In the genomic region with DNA sequence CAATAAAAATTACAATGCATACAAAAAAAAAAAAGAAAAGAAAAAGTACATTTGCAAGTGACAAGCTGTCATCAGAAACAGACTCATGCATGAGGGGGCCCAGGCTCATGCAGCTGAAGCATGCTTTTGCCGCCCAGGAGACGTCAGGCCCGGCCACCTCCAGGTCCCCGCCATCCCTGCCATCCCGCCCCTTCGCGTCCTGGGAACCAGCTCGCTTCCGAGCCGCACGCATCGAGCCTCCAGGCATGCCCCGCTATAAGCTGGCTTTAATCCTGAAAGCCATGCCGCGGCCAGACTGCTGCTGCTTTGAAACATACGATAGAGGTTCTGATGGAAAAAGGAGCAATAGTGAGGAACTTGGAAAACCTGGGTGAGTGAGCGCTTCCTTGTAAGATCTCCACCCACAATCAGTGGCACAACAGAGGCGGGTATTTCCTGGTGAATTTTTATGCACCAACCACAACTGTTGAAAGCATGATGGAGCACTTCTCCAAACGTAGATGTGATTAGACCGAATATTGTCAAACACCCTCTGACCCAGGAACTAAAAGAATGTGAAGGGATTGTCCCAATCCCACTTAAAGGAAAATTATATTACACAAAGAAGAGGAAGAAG, we compare ENCODE assay signal across 17 cellular contexts.
"Had no signal": no experiment of that assay in that cellular context is flagged by ENCODE, and none has a peak within 500 bp of the region (broad histone marks: within the 10 kb centered on the region; RNA-seq: fewer than 3 reads in every experiment).

No MANE protein-coding gene starts in this region.

- H3K4me1 Mint-ChIP-seq: nephron progenitor cell had no signal

- H3K9me3 Mint-ChIP-seq: activated T-helper 17 cell treated with anti-CD3 and anti-CD28 coated beads, Interleukin-2, amount 50 U/mL, for 72 hours had no signal

- H3K4me3 ChIP-seq: lung, thyroid gland had no signal

- H3K4me3 Mint-ChIP-seq: activated CD4-positive, alpha-beta T cell treated with anti-CD3 and anti-CD28 coated beads, Interleukin-2, amount 10 ng/mL, durations not matched to agents 24 days and 14 days; activated CD8-positive, alpha-beta T cell treated with anti-CD3 and anti-CD28 coated beads for 36 hours; activated T-helper 17 cell treated with anti-CD3 and anti-CD28 coated beads, Interleukin-2, amount 50 U/mL, for 72 hours; effector memory CD8-positive, alpha-beta T cell; immature natural killer cell; nephron progenitor cell; stimulated activated naive B cell treated with anti-CD40 and anti-IgM and Interleukin-4, amounts not matched to agents 10 μg/mL and 1 μg/mL and 100 μg/mL, for 72 hours; T-helper 2 cell treated with Interferon-gamma antibody and Interleukin-4, amounts not matched to agents 5 μg/mL and 100 μg/mL, for 36 hours had no signal

- DNase-seq: activated CD4-positive, alpha-beta T cell treated with anti-CD3 and anti-CD28 coated beads, Interleukin-2, amount 10 ng/mL, durations not matched to agents 24 days and 14 days; activated CD8-positive, alpha-beta T cell treated with anti-CD3 and anti-CD28 coated beads for 36 hours; activated naive CD4-positive, alpha-beta T cell; activated naive CD8-positive, alpha-beta T cell treated with anti-CD3 and anti-CD28 coated beads for 36 hours; activated T-cell treated with anti-CD3 and anti-CD28 coated beads, Interleukin-2, amount 50 U/mL, for 1 hour; amniotic stem cell; dermis blood vessel endothelial cell; effector memory CD8-positive, alpha-beta T cell; immature natural killer cell; nephron progenitor cell; occipital lobe; stimulated activated naive B cell treated with anti-CD40 and anti-IgM and Interleukin-4, amounts not matched to agents 10 μg/mL and 1 μg/mL and 100 μg/mL, for 72 hours; thyroid gland had no signal

- H3K27ac ChIP-seq: thyroid gland had no signal

- H3K9me3 ChIP-seq: thyroid gland had no signal

- H3K36me3 ChIP-seq: thyroid gland had no signal

- H3K27ac Mint-ChIP-seq: activated CD4-positive, alpha-beta T cell treated with anti-CD3 and anti-CD28 coated beads, Interleukin-2, amount 10 ng/mL, durations not matched to agents 24 days and 14 days; activated CD8-positive, alpha-beta T cell treated with anti-CD3 and anti-CD28 coated beads for 36 hours; activated naive CD8-positive, alpha-beta T cell treated with anti-CD3 and anti-CD28 coated beads for 36 hours; activated T-helper 17 cell treated with anti-CD3 and anti-CD28 coated beads, Interleukin-2, amount 50 U/mL, for 72 hours; effector memory CD8-positive, alpha-beta T cell; progenitor cell of endocrine pancreas; T-helper 2 cell treated with Interferon-gamma antibody and Interleukin-4, amounts not matched to agents 5 μg/mL and 100 μg/mL, for 36 hours had no signal

- H3K27me3 ChIP-seq: thyroid gland had no signal

- H3K27me3 Mint-ChIP-seq: activated CD4-positive, alpha-beta T cell treated with anti-CD3 and anti-CD28 coated beads, Interleukin-2, amount 10 ng/mL, durations not matched to agents 24 days and 14 days; activated CD8-positive, alpha-beta T cell treated with anti-CD3 and anti-CD28 coated beads for 36 hours; activated naive CD8-positive, alpha-beta T cell treated with anti-CD3 and anti-CD28 coated beads for 36 hours; activated T-helper 17 cell treated with anti-CD3 and anti-CD28 coated beads, Interleukin-2, amount 50 U/mL, for 72 hours; effector memory CD8-positive, alpha-beta T cell; progenitor cell of endocrine pancreas; stimulated activated naive B cell treated with anti-CD40 and anti-IgM and Interleukin-4, amounts not matched to agents 10 μg/mL and 1 μg/mL and 100 μg/mL, for 72 hours had no signal
